In genomic region chr19:51904331-51905165, GRCh38 we compare ENCODE assay signal across 8 cellular contexts. TPM values are rescaled to one million over a fixed set of nuclear protein-coding genes. Genes with fewer than 3 reads are reported as not detected.
DNase-seq lines count a peak whose midpoint lies in the region; ATAC-seq and TF ChIP-seq lines count a peak whose summit lies in the region.

Gene ZNF649 (minus strand): TSS chr19:51905017. CDS start chr19:51900107, 4,910 bp downstream.

- peak; percentile 39 for TF ChIP-seq CTCF in neural cell (IDR thresholded peaks at IDR 0.05; ENCODE audit: poor library complexity, severe bottlenecking)

- peak within 1 kb of the TSS; percentile 32 for H3K4me2 ChIP-seq in neural cell (ENCODE audit: low read length)

- peaks cover 46 to 57% of the 10 kb centered on the region in 2 experiments for H3K9me3 ChIP-seq in CD4-positive, CD25-positive, alpha-beta regulatory T cell (ENCODE audit: control insufficient read depth in 2 of 2, low read length in 2 of 2)
- H3K9me3 ChIP-seq in SJSA1 (replicated peaks) (peaks cover 12% of the 10 kb centered on the region), neural cell (ENCODE audit: low read length) (peaks cover 5% of the 10 kb centered on the region)

- peak; percentile 93 to 97 for ATAC-seq in CD4-positive, CD25-positive, alpha-beta regulatory T cell (ENCODE audit: low read depth in 2 of 2)
- ATAC-seq in GM19467 (IDR thresholded peaks at IDR 0.05; ENCODE audit: unreplicated experiment) = peak; percentile 63
- peak; percentile 96 for ATAC-seq in stimulated activated naive CD8-positive, alpha-beta T cell treated with anti-CD3 and anti-CD28 coated beads, Interleukin-15, Interleukin-2, amounts not matched to agents 100 U/mL and 50 U/mL, for 24 hours

- peaks cover 17% of the 10 kb centered on the region for H3K27me3 Mint-ChIP-seq in CD4-positive, CD25-positive, alpha-beta regulatory T cell
- H3K27me3 Mint-ChIP-seq in IgD-negative memory B cell = peaks cover 14% of the 10 kb centered on the region

- peak within 1 kb of the TSS; percentile 87 for H3K4me3 ChIP-seq in CD4-positive, CD25-positive, alpha-beta regulatory T cell (ENCODE audit: low read depth, low read length)
- H3K4me3 ChIP-seq in SJSA1 (peak within 1 kb of the TSS; percentile 47), neural cell (ENCODE audit: low read length) (peak within 1 kb of the TSS; percentile 78)

- no peaks in the 10 kb centered on the region for H3K27me3 ChIP-seq in CD4-positive, CD25-positive, alpha-beta regulatory T cell (ENCODE audit: control insufficient read depth, insufficient read depth, low read length)
- H3K27me3 ChIP-seq in SJSA1 (replicated peaks) (no peaks in the 10 kb centered on the region), neural cell (ENCODE audit: insufficient read depth, low read depth, low read length) (no peaks in the 10 kb centered on the region)

- no peaks in the 10 kb centered on the region for H4K20me1 ChIP-seq in neural cell (ENCODE audit: insufficient read depth)

- peaks cover 46% of the 10 kb centered on the region for H3K79me2 ChIP-seq in neural cell (replicated peaks; ENCODE audit: insufficient read depth, low read length)

- TF ChIP-seq RAD21 in neural cell (conservative IDR thresholded peaks at IDR 0.05) = no peak

- peak within 1 kb of the TSS; percentile 80 for H2AFZ ChIP-seq in neural cell (ENCODE audit: low read depth, low read length)

- peaks cover 50% of the 10 kb centered on the region for H3K36me3 Mint-ChIP-seq in CD4-positive, CD25-positive, alpha-beta regulatory T cell
- H3K36me3 Mint-ChIP-seq in IgD-negative memory B cell = peaks cover 16% of the 10 kb centered on the region

- TF ChIP-seq EP300 in neural cell (conservative IDR thresholded peaks at IDR 0.05; ENCODE audit: poor library complexity, severe bottlenecking) = peak; percentile 16

- H3K4me1 Mint-ChIP-seq in CD4-positive, CD25-positive, alpha-beta regulatory T cell = peaks cover 6 to 23% (median 16%) of the 10 kb centered on the region in 4 donors
- H3K4me1 Mint-ChIP-seq in IgD-negative memory B cell = peaks cover 11 to 19% (median 18%) of the 10 kb centered on the region in 3 donors

- H3K4me1 ChIP-seq in CD4-positive, CD25-positive, alpha-beta regulatory T cell (ENCODE audit: control insufficient read depth, insufficient read depth, low read length, poor library complexity, severe bottlenecking) = peaks cover 14% of the 10 kb centered on the region
- H3K4me1 ChIP-seq in SJSA1 (replicated peaks) = no peaks in the 10 kb centered on the region

- H3K27ac Mint-ChIP-seq in CD4-positive, CD25-positive, alpha-beta regulatory T cell = peak within 1 kb of the TSS; percentile 93 to 98 (median 93)
- H3K27ac Mint-ChIP-seq in IgD-negative memory B cell = peak within 1 kb of the TSS; percentile 36 to 98 (median 92)

- peak within 1 kb of the TSS; percentile 95 to 100 (median 99) for H3K4me3 Mint-ChIP-seq in CD4-positive, CD25-positive, alpha-beta regulatory T cell
- H3K4me3 Mint-ChIP-seq in IgD-negative memory B cell = peak within 1 kb of the TSS; percentile 93 to 100 (median 100)

- H3K9me2 ChIP-seq in neural cell (ENCODE audit: insufficient read depth, low read length) = no peaks in the 10 kb centered on the region

- H3K9me3 Mint-ChIP-seq in CD4-positive, CD25-positive, alpha-beta regulatory T cell = peaks cover 9 to 70% (median 23%) of the 10 kb centered on the region in 7 donors
- peaks cover 8 to 51% (median 43%) of the 10 kb centered on the region in 3 donors for H3K9me3 Mint-ChIP-seq in IgD-negative memory B cell

- peak within 1 kb of the TSS; percentile 88 for H3K9ac ChIP-seq in neural cell (ENCODE audit: low read length)

- H3F3A ChIP-seq in neural cell (ENCODE audit: insufficient read depth, low read length, poor library complexity, severe bottlenecking) = no peaks in the 10 kb centered on the region

- peaks cover 24% of the 10 kb centered on the region for H3K36me3 ChIP-seq in CD4-positive, CD25-positive, alpha-beta regulatory T cell (ENCODE audit: control insufficient read depth, insufficient read depth, low read length)
- H3K36me3 ChIP-seq in SJSA1 (peaks cover 11% of the 10 kb centered on the region), neural cell (ENCODE audit: insufficient read depth, low read length) (peaks cover 13% of the 10 kb centered on the region)

- H3K27ac ChIP-seq in CD4-positive, CD25-positive, alpha-beta regulatory T cell (ENCODE audit: insufficient read depth, low read length, poor library complexity, severe bottlenecking) = peak within 1 kb of the TSS; percentile 65
- H3K27ac ChIP-seq in SJSA1 = no peak within 1 kb of the TSS
- H3K27ac ChIP-seq in neural cell (ENCODE audit: low read length) = peak within 1 kb of the TSS; percentile 86

- DNase-seq in CD4-positive, CD25-positive, alpha-beta regulatory T cell = peak; percentile 56 to 88 (median 79)
- peak; percentile 66 to 70 for DNase-seq in SJSA1 (ENCODE audit: low read depth in 1 of 2, low spot score in 2 of 2)
- DNase-seq in activated naive CD4-positive, alpha-beta T cell (lab: John Stamatoyannopoulos, UW) = peak; percentile 38 to 75 (median 61)
- DNase-seq in foreskin melanocyte = peak; percentile 84
- peak; percentile 84 for DNase-seq in stimulated activated naive CD8-positive, alpha-beta T cell treated with anti-CD3 and anti-CD28 coated beads, Interleukin-15, Interleukin-2, amounts not matched to agents 100 U/mL and 50 U/mL, for 24 hours

TF ChIP-seq in neural cell, 6 proteins besides CTCF, POLR2A, EP300 and RAD21:
- no peak for TF ChIP-seq EZH2 (IDR thresholded peaks at IDR 0.05; ENCODE audit: borderline replicate concordance, insufficient read depth, low read length, poor library complexity, severe bottlenecking)
- peak; percentile 72 for TF ChIP-seq REST (IDR thresholded peaks at IDR 0.05; ENCODE audit: borderline replicate concordance)
- peak; percentile 86 for TF ChIP-seq MXI1 (conservative IDR thresholded peaks at IDR 0.05; ENCODE audit: poor library complexity, severe bottlenecking)
- TF ChIP-seq SMC3 (conservative IDR thresholded peaks at IDR 0.05; ENCODE audit: poor library complexity) = no peak
- TF ChIP-seq POLR2AphosphoS5 (IDR thresholded peaks at IDR 0.05) = peak; percentile 92
- peak; percentile 81 for TF ChIP-seq TAF1 (IDR thresholded peaks at IDR 0.05; ENCODE audit: low read depth)

RNA-seq across cellular contexts. Expression of gene ZNF649, which starts in this region (rescaled TPM):
- total RNA-seq in CD4-positive, CD25-positive, alpha-beta regulatory T cell = 9.3 TPM
- 1 to 10 TPM; 5.9 to 9.2 (median 7.8) TPM for polyA plus RNA-seq in CD4-positive, CD25-positive, alpha-beta regulatory T cell
- polyA plus RNA-seq in IgD-negative memory B cell (9.8 TPM), neural cell (19.8 and 23.8 TPM in 2 replicates)
- total RNA-seq in SJSA1 (2014; rRNA removed; shearing (Covaris generic)) = 3.5 and 4.8 TPM in 2 replicates
- polyA minus RNA-seq in neural cell = 69.1 and 78.1 TPM in 2 replicates
